In the genomic region with DNA sequence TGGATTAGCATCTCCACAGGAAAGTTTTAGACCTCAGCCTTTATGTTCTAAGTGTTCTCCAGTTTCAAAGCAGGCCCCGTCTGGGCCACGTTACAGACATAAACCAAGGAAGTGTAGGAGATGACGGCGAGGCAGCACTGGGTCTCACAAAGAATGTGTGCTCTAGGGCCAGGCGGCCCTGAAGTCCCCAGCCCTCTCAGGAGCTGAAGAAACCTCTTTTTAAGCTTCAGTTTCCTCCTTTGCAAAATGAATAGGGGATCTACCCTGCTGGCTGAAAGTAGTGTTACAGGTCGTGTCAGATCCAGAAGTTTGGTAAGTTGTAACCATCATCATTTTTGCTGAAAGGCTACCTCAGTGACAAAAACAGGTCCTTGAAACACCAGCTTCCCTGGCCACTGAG, we compare ENCODE assay signal across 8 cellular contexts.
DNase-seq lines count a peak whose midpoint lies in the region; ATAC-seq and TF ChIP-seq lines count a peak whose summit lies in the region.

No MANE protein-coding gene starts in this region.

- H3K36me3 Mint-ChIP-seq in neural progenitor cell = peaks cover 14% of the 10 kb centered on the region

- H3K4me3 ChIP-seq in astrocyte of the cerebellum (ENCODE audit: low read depth, low read length) (no peak overlapping the region), neural progenitor cell (no peak overlapping the region), left lung (no peak overlapping the region)

- H3K4me1 ChIP-seq in neural progenitor cell (peaks cover 37% of the 10 kb centered on the region), left lung (peaks cover 19 to 53% of the 10 kb centered on the region in 2 donors)

- peak; percentile 35 for TF ChIP-seq CTCF in astrocyte of the cerebellum (IDR thresholded peaks at IDR 0.05; ENCODE audit: low read depth, low read length, missing control alignments)
- TF ChIP-seq CTCF in neural progenitor cell (IDR thresholded peaks at IDR 0.05) = peak; percentile 37
- TF ChIP-seq CTCF in left lung (IDR thresholded peaks at IDR 0.05) = peak in 1 of 2 donors; percentile 13

- no peak overlapping the region for H2AFZ ChIP-seq in neural progenitor cell (replicated peaks)

- peaks cover 20% of the 10 kb centered on the region for H3F3A ChIP-seq in neural progenitor cell (ENCODE audit: low read depth)

- H3K4me1 Mint-ChIP-seq in neural progenitor cell = peaks cover 67% of the 10 kb centered on the region

- peaks cover 67% of the 10 kb centered on the region for H4K20me1 ChIP-seq in neural progenitor cell (ENCODE audit: low read depth)

- no peaks in the 10 kb centered on the region for H3K9me3 ChIP-seq in neural progenitor cell (ENCODE audit: low read depth)
- H3K9me3 ChIP-seq in left lung = no peaks in the 10 kb centered on the region

- H3K27me3 ChIP-seq in neural progenitor cell (no peaks in the 10 kb centered on the region), left lung (no peaks in the 10 kb centered on the region)

- peak overlapping the region; percentile 57 for H3K27ac Mint-ChIP-seq in neural progenitor cell

- peak; percentile 68 for ATAC-seq in GM18502 (IDR thresholded peaks at IDR 0.05; ENCODE audit: poor library complexity, unreplicated experiment)
- ATAC-seq in HG02938 (IDR thresholded peaks at IDR 0.05; ENCODE audit: unreplicated experiment) = peak; percentile 81
- ATAC-seq in left lung = no peak

- in situ Hi-C loops in astrocyte of the cerebellum (cut with HindIII; ENCODE audit: low sequenced_read_pairs) = no loop called here

- H3K27me3 Mint-ChIP-seq in neural progenitor cell (ENCODE audit: insufficient read depth, low read depth) = peaks cover 2% of the 10 kb centered on the region

- H3K27ac ChIP-seq in neural progenitor cell (no peak overlapping the region), left lung (peak overlapping the region in 1 of 2 donors; percentile 9)

- intact Hi-C loops in left lung (cut with DNase I) = no loop called here

- H3K4me3 Mint-ChIP-seq in neural progenitor cell = peak overlapping the region; percentile 19

- no peak overlapping the region for H3K9ac ChIP-seq in neural progenitor cell

- peaks cover 9% of the 10 kb centered on the region for H3K79me2 ChIP-seq in neural progenitor cell (ENCODE audit: low read depth)

- peak overlapping the region; percentile 40 for H3K4me2 ChIP-seq in neural progenitor cell

- DNase-seq in astrocyte of the cerebellum (ENCODE audit: low read depth) (no peak), neural progenitor cell (ENCODE audit: low spot score) (peak; percentile 39), DMS79 (lab: John Stamatoyannopoulos, UW) (no peak), left lung (no peak), H4 (ENCODE audit: low spot score) (no peak), NCI-H146 treated with DMSO at 0.1 percent for 48 hours (lab: John Stamatoyannopoulos, UW; ENCODE audit: unreplicated experiment) (no peak)

- H3K36me3 ChIP-seq in neural progenitor cell (no peaks in the 10 kb centered on the region), left lung (no peaks in the 10 kb centered on the region)

- peaks cover 9% of the 10 kb centered on the region for H3K9me3 Mint-ChIP-seq in neural progenitor cell
